22 cellular contexts compared by ENCODE assay signal in genomic region chr1:227092054-227092453, GRCh38.
"Had no signal": no experiment of that assay in that cellular context is flagged by ENCODE, and none has a peak within 500 bp of the region (broad histone marks: within the 10 kb centered on the region; RNA-seq: fewer than 3 reads in every experiment).

No MANE protein-coding gene starts in this region.

- H3K9me3 ChIP-seq: heart left ventricle, left lung, prostate gland, right lobe of liver, spleen, testis, tibial nerve had no signal

- H3K4me1 ChIP-seq: left lung, parathyroid adenoma, prostate gland, spleen, testis, tibial nerve had no signal

- H3K4me3 ChIP-seq: dorsolateral prefrontal cortex, heart left ventricle, left lung, lung, prostate gland, right lobe of liver, spleen, testis, tibial nerve had no signal

- H3K79me2 ChIP-seq: parathyroid adenoma had no signal

- H3K27ac ChIP-seq: heart left ventricle, left lung, parathyroid adenoma, prostate gland, right lobe of liver, spleen, testis, tibial nerve had no signal

- H3K27me3 ChIP-seq: dorsolateral prefrontal cortex, heart left ventricle, left lung, right lobe of liver, spleen, testis, tibial nerve had no signal

- H3K36me3 ChIP-seq: prostate gland had no signal

- H2AFZ ChIP-seq: parathyroid adenoma had no signal

- DNase-seq: cortex of kidney; dorsolateral prefrontal cortex; effector CD8-positive, alpha-beta T cell; heart left ventricle; hippocampal formation; left lung; mesendoderm; naive B cell; nephron progenitor cell; right lobe of liver; spleen; stimulated activated CD4-positive, alpha-beta T cell treated with anti-CD3 and anti-CD28 coated beads, Interleukin-15, amount 100 ng/mL, for 24 hours; stimulated activated CD4-positive, alpha-beta T cell treated with anti-CD3 and anti-CD28 coated beads, Interleukin-1b, Interleukin-23, amount 100 ng/mL, for 48 hours; stimulated activated CD4-positive, alpha-beta T cell treated with anti-CD3 and anti-CD28 coated beads, Interleukin-4, amount 100 ng/mL, for 24 hours; stimulated activated naive CD8-positive, alpha-beta T cell treated with anti-CD3 and anti-CD28 coated beads, Interleukin-15, amount 100 ng/mL, for 72 hours; testis had no signal

- H3K9ac ChIP-seq: parathyroid adenoma had no signal

- ATAC-seq: esophagus mucosa; left lung; right lobe of liver; stimulated activated memory B cell treated with anti-CD40 and anti-IgM and Interleukin-4, amounts not matched to agents 10 μg/mL and 1 μg/mL and 100 μg/mL, for 72 hours; stimulated activated naive CD8-positive, alpha-beta T cell treated with anti-CD3 and anti-CD28 coated beads, Interleukin-15, amount 100 ng/mL, for 72 hours had no signal
